Comparison of ENCODE assay signal across 1 cellular context in the genomic region with DNA sequence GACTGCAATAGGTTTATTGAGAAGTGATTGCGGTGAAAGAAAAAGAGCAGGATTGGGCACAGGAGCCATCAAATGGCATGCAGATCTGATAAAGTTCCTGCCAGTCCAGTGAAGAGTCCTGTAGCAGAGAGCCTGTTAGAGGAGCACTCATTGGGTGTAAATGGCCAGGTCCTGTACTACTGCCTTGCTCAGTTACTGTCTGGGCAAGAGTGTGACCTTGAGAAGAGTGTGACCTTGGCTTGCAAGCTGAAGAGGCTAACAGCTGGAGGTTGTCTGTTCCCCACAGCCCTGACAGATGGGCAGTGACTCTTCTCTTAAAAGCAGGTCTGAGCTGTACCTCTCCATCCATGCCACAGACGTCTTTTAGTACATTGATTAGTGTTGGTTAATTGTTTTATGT.
A peak's percentile ranks its signal among the peaks of the same experiment; 100 is the strongest.
TF ChIP-seq lines count a peak whose summit lies in the region.

No MANE protein-coding gene starts in this region.

TF ChIP-seq in HepG2, 621 proteins besides CTCF, POLR2A, EP300 and RAD21 (continued from another document):
- TF ChIP-seq, protein P1, sequence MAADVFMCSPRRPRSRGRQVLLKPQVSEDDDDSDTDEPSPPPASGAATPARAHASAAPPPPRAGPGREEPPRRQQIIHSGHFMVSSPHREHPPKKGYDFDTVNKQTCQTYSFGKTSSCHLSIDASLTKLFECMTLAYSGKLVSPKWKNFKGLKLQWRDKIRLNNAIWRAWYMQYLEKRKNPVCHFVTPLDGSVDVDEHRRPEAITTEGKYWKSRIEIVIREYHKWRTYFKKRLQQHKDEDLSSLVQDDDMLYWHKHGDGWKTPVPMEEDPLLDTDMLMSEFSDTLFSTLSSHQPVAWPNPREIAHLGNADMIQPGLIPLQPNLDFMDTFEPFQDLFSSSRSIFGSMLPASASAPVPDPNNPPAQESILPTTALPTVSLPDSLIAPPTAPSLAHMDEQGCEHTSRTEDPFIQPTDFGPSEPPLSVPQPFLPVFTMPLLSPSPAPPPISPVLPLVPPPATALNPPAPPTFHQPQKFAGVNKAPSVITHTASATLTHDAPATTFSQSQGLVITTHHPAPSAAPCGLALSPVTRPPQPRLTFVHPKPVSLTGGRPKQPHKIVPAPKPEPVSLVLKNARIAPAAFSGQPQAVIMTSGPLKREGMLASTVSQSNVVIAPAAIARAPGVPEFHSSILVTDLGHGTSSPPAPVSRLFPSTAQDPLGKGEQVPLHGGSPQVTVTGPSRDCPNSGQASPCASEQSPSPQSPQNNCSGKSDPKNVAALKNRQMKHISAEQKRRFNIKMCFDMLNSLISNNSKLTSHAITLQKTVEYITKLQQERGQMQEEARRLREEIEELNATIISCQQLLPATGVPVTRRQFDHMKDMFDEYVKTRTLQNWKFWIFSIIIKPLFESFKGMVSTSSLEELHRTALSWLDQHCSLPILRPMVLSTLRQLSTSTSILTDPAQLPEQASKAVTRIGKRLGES (CRISPR knock-in tag; IDR thresholded peaks at IDR 0.05; ENCODE audit: borderline replicate concordance) = no peak
- TF ChIP-seq U2AF1 (optimal IDR thresholded peaks at IDR 0.05; ENCODE audit: low read depth, low read length) (no peak), ZSCAN25 (CRISPR knock-in tag; IDR thresholded peaks at IDR 0.05) (no peak), SRF (IDR thresholded peaks at IDR 0.05; ENCODE audit: low read depth, low read length) (no peak), PHB2 (IDR thresholded peaks at IDR 0.05; ENCODE audit: partially characterized antibody) (no peak), ZNF333 (CRISPR knock-in tag; IDR thresholded peaks at IDR 0.05; ENCODE audit: borderline replicate concordance) (no peak), ZBTB34 (CRISPR knock-in tag; IDR thresholded peaks at IDR 0.05) (no peak), AFF4 (CRISPR knock-in tag; IDR thresholded peaks at IDR 0.05) (no peak), REL (CRISPR knock-in tag; conservative IDR thresholded peaks at IDR 0.05) (no peak), GATAD2A (CRISPR knock-in tag; IDR thresholded peaks at IDR 0.05) (peak; percentile 21; the same call in 1 of the 2 replicates), SETDB1 (CRISPR knock-in tag; IDR thresholded peaks at IDR 0.05; ENCODE audit: borderline replicate concordance) (no peak), JUND (CRISPR knock-in tag; IDR thresholded peaks at IDR 0.05) (no peak), ARNT2 (CRISPR knock-in tag; IDR thresholded peaks at IDR 0.05; ENCODE audit: low read depth) (no peak), HBP1 (CRISPR knock-in tag; IDR thresholded peaks at IDR 0.05; ENCODE audit: low read depth) (no peak), FOSL1 (CRISPR knock-in tag; IDR thresholded peaks at IDR 0.05; ENCODE audit: borderline replicate concordance) (no peak), MED1 (CRISPR knock-in tag; IDR thresholded peaks at IDR 0.05) (peak; percentile 55), ESRRA (CRISPR knock-in tag; IDR thresholded peaks at IDR 0.05; ENCODE audit: low read depth) (peak; percentile 85; the same call in 1 of the 2 replicates), MTF1 (CRISPR knock-in tag; IDR thresholded peaks at IDR 0.05) (no peak), GABPA (IDR thresholded peaks at IDR 0.05; ENCODE audit: low read depth, low read length) (no peak), GABPA (CRISPR knock-in tag; IDR thresholded peaks at IDR 0.05; ENCODE audit: low read depth) (no peak), ZMYM4 (CRISPR knock-in tag; IDR thresholded peaks at IDR 0.05) (peak; percentile 73), XRCC5 (optimal IDR thresholded peaks at IDR 0.05; ENCODE audit: low read length) (no peak), DBP (CRISPR knock-in tag; IDR thresholded peaks at IDR 0.05; ENCODE audit: not compliant biosample characterization) (no peak), ZNF557 (CRISPR knock-in tag; IDR thresholded peaks at IDR 0.05) (no peak), ZMAT3 (CRISPR knock-in tag; conservative IDR thresholded peaks at IDR 0.05) (no peak), ZBTB10 (CRISPR knock-in tag; IDR thresholded peaks at IDR 0.05; ENCODE audit: borderline replicate concordance) (no peak)
- TF ChIP-seq, protein P2, sequence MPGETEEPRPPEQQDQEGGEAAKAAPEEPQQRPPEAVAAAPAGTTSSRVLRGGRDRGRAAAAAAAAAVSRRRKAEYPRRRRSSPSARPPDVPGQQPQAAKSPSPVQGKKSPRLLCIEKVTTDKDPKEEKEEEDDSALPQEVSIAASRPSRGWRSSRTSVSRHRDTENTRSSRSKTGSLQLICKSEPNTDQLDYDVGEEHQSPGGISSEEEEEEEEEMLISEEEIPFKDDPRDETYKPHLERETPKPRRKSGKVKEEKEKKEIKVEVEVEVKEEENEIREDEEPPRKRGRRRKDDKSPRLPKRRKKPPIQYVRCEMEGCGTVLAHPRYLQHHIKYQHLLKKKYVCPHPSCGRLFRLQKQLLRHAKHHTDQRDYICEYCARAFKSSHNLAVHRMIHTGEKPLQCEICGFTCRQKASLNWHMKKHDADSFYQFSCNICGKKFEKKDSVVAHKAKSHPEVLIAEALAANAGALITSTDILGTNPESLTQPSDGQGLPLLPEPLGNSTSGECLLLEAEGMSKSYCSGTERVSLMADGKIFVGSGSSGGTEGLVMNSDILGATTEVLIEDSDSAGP (CRISPR knock-in tag; IDR thresholded peaks at IDR 0.05; ENCODE audit: borderline replicate concordance) = no peak
- TF ChIP-seq, protein P3, sequence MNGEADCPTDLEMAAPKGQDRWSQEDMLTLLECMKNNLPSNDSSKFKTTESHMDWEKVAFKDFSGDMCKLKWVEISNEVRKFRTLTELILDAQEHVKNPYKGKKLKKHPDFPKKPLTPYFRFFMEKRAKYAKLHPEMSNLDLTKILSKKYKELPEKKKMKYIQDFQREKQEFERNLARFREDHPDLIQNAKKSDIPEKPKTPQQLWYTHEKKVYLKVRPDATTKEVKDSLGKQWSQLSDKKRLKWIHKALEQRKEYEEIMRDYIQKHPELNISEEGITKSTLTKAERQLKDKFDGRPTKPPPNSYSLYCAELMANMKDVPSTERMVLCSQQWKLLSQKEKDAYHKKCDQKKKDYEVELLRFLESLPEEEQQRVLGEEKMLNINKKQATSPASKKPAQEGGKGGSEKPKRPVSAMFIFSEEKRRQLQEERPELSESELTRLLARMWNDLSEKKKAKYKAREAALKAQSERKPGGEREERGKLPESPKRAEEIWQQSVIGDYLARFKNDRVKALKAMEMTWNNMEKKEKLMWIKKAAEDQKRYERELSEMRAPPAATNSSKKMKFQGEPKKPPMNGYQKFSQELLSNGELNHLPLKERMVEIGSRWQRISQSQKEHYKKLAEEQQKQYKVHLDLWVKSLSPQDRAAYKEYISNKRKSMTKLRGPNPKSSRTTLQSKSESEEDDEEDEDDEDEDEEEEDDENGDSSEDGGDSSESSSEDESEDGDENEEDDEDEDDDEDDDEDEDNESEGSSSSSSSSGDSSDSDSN (CRISPR knock-in tag; IDR thresholded peaks at IDR 0.05) = no peak
- TF ChIP-seq, protein P4, sequence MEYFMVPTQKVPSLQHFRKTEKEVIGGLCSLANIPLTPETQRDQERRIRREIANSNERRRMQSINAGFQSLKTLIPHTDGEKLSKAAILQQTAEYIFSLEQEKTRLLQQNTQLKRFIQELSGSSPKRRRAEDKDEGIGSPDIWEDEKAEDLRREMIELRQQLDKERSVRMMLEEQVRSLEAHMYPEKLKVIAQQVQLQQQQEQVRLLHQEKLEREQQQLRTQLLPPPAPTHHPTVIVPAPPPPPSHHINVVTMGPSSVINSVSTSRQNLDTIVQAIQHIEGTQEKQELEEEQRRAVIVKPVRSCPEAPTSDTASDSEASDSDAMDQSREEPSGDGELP (IDR thresholded peaks at IDR 0.05; ENCODE audit: borderline replicate concordance, low read depth) = peak; percentile 36; the same call in 1 of the 2 replicates
- TF ChIP-seq, protein P5, sequence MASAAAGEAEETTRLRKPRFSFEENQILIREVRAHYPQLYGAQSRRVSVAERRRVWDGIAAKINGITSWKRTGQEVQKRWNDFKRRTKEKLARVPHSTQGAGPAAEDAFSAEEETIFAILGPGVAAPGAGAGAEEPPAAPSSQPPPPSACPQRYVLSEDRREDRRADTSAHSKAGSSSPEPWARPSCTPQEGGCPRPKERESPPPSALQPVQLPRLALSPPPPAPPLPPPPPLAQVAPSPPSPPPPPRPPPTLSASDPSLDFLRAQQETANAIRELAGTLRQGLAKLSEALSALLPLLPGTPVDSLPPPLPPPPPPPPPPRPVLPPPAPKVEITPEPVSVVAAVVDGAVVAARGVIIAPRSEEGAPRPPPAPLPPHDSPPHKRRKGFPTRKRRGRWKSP (CRISPR knock-in tag; IDR thresholded peaks at IDR 0.05) = 0 out of 2 replicates have a peak, but pooled peaks have one; percentile 17
- TF ChIP-seq, protein P6, sequence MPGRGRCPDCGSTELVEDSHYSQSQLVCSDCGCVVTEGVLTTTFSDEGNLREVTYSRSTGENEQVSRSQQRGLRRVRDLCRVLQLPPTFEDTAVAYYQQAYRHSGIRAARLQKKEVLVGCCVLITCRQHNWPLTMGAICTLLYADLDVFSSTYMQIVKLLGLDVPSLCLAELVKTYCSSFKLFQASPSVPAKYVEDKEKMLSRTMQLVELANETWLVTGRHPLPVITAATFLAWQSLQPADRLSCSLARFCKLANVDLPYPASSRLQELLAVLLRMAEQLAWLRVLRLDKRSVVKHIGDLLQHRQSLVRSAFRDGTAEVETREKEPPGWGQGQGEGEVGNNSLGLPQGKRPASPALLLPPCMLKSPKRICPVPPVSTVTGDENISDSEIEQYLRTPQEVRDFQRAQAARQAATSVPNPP (CRISPR knock-in tag; IDR thresholded peaks at IDR 0.05) = no peak
